In genomic region chr7:55130554-55131198, GRCh38 we compare ENCODE assay signal across 9 cellular contexts.
DNase-seq lines count a peak whose midpoint lies in the region; ATAC-seq and TF ChIP-seq lines count a peak whose summit lies in the region.
"Had no signal": no experiment of that assay in that cellular context is flagged by ENCODE, and none has a peak within 500 bp of the region (broad histone marks: within the 10 kb centered on the region; RNA-seq: fewer than 3 reads in every experiment).

No MANE protein-coding gene starts in this region.

- H3K27ac ChIP-seq in epithelial cell of prostate (peak overlapping the region; percentile 94), neuronal stem cell (replicated peaks; ENCODE audit: low read length) (no peak overlapping the region)

- H2BK15ac ChIP-seq in neuronal stem cell (ENCODE audit: low read length), result no peak overlapping the region

- TF ChIP-seq CTCF in Calu3 (IDR thresholded peaks at IDR 0.05; ENCODE audit: unreplicated experiment), result no peak

- DNase-seq in Calu3 (no peak), HS-27A (ENCODE audit: low read depth) (peak; percentile 46), epithelial cell of prostate (ENCODE audit: low read depth, low spot score) (no peak), neuronal stem cell (ENCODE audit: low spot score) (peak; percentile 56), H7 (no peak), NK-92 (lab: John Stamatoyannopoulos, UW; ENCODE audit: unreplicated experiment) (no peak)
- DNase-seq: naive B cell had no signal

- no peaks in the 10 kb centered on the region for H3K9me3 ChIP-seq in neuronal stem cell (replicated peaks in 1 of 2; ENCODE audit: control insufficient read depth in 2 of 2, insufficient read depth in 1 of 2, low read depth in 1 of 2, low read length in 2 of 2)

- H3K27ac Mint-ChIP-seq in Calu3 (ENCODE audit: unreplicated experiment), result peak overlapping the region; percentile 95
- H3K27ac Mint-ChIP-seq: naive B cell had no signal

- H3K4me1 Mint-ChIP-seq in Calu3 (ENCODE audit: low read depth, unreplicated experiment), result peaks cover 72% of the 10 kb centered on the region
- H3K4me1 Mint-ChIP-seq: naive B cell had no signal

- ATAC-seq in GM18909 (IDR thresholded peaks at IDR 0.05; ENCODE audit: poor library complexity, unreplicated experiment), result no peak
- no peak for ATAC-seq in HG03469 (IDR thresholded peaks at IDR 0.05; ENCODE audit: unreplicated experiment)

- no CpG with 5 or more reads among the region's 11 CpGs for WGBS in neuronal stem cell (ENCODE audit: extremely low coverage in 2 of 2, insufficient read length in 2 of 2, insufficient replicate concordance in 1 of 2), 2 donors

- H2BK120ac ChIP-seq in neuronal stem cell (ENCODE audit: low read depth, low read length), result no peak overlapping the region

- no peak overlapping the region for H4K8ac ChIP-seq in neuronal stem cell (ENCODE audit: low read depth, low read length)

- intact Hi-C loops in Calu3 (cut with micrococcal nuclease; ENCODE audit: unreplicated experiment), result loop anchor here (5.0 kb wide), 5 partner anchors 98 to 358 kb away; no protein-coding TSS in a partner anchor

- H3K9ac ChIP-seq in neuronal stem cell (ENCODE audit: low read depth, low read length, poor library complexity), result no peak overlapping the region

- H3K79me1 ChIP-seq in neuronal stem cell (ENCODE audit: low read depth, low read length), result no peaks in the 10 kb centered on the region

- no peak overlapping the region for H3K23ac ChIP-seq in neuronal stem cell (ENCODE audit: low read depth, low read length, poor library complexity)

- no peak overlapping the region for H3K4me2 ChIP-seq in neuronal stem cell (ENCODE audit: insufficient read depth, low read length, poor library complexity, severe bottlenecking)

- no peak overlapping the region for H4K91ac ChIP-seq in neuronal stem cell (ENCODE audit: low read depth, low read length, poor library complexity)

- no peak overlapping the region for H3K4ac ChIP-seq in neuronal stem cell (ENCODE audit: low read length)

- no peak overlapping the region for H3K14ac ChIP-seq in neuronal stem cell (ENCODE audit: low read length)

- no peaks in the 10 kb centered on the region for H3K27me3 Mint-ChIP-seq in Calu3 (ENCODE audit: unreplicated experiment)

- peaks cover 27 to 46% of the 10 kb centered on the region in 2 donors for H3K4me1 ChIP-seq in neuronal stem cell (ENCODE audit: control insufficient read depth in 2 of 2, insufficient read depth in 1 of 2, low read depth in 1 of 2, low read length in 2 of 2)

- CTCF ChIA-PET in Calu3 (lab: Charles Lee), result interaction anchor here (0.6 to 1.0 kb wide), 2 partner anchors 9 to 253 kb away, joined by 3 read pairs; no protein-coding TSS in a partner anchor

- no peak overlapping the region for H2BK12ac ChIP-seq in neuronal stem cell (ENCODE audit: low read length)

- H2AFZ ChIP-seq in neuronal stem cell (ENCODE audit: low read length), result peak overlapping the region; percentile 73

- H2BK5ac ChIP-seq in neuronal stem cell (ENCODE audit: low read length), result no peak overlapping the region

- peak overlapping the region in 1 of 2 donors; percentile 1 for H3K4me3 ChIP-seq in neuronal stem cell (ENCODE audit: low read length in 2 of 2)
- H3K4me3 ChIP-seq in H7 (ENCODE audit: insufficient read depth, low read depth, low read length), result no peak overlapping the region

- H3K18ac ChIP-seq in neuronal stem cell (ENCODE audit: low read length), result no peak overlapping the region

- H3K4me3 Mint-ChIP-seq in Calu3 (ENCODE audit: low read depth, unreplicated experiment), result no peak overlapping the region
- H3K4me3 Mint-ChIP-seq: naive B cell had no signal

- H3K36me3 ChIP-seq in neuronal stem cell (replicated peaks in 1 of 2; ENCODE audit: control insufficient read depth in 2 of 2, insufficient read depth in 2 of 2, low read length in 2 of 2) (no peaks in the 10 kb centered on the region), H7 (replicated peaks; ENCODE audit: control insufficient read depth, insufficient read depth, low read length) (no peaks in the 10 kb centered on the region)

- H3K27me3 ChIP-seq in neuronal stem cell (ENCODE audit: control insufficient read depth in 3 of 3, insufficient read depth in 3 of 3, low read depth in 1 of 3, low read length in 3 of 3) (no peaks in the 10 kb centered on the region), H7 (ENCODE audit: control insufficient read depth, insufficient read depth, low read length) (no peaks in the 10 kb centered on the region)

- H3K9me3 Mint-ChIP-seq in Calu3 (ENCODE audit: low read depth, unreplicated experiment), result no peaks in the 10 kb centered on the region

- no TSS peak for BruUV-seq in Calu3 (replicated peaks; lab: Mats Ljungman, UMichigan)

- H3K36me3 Mint-ChIP-seq in Calu3 (ENCODE audit: insufficient read depth, unreplicated experiment), result peaks cover 34% of the 10 kb centered on the region
- H3K36me3 Mint-ChIP-seq: naive B cell had no signal

- H2AK5ac ChIP-seq in neuronal stem cell (ENCODE audit: low read depth, low read length), result no peak overlapping the region

Comparison
In these comparisons a context has a peak if more than half of its experiments do, and no peak if none do; other contexts are left out.
1. DNase-seq: peak in HS-27A (single experiment) and neuronal stem cell (single experiment); none in Calu3 (single experiment), epithelial cell of prostate (single experiment), H7 (single experiment) and NK-92 (single experiment).